8 cellular contexts compared by ENCODE assay signal in genomic region chr3:136900694-136901093, GRCh38. TPM values are rescaled to one million over a fixed set of nuclear protein-coding genes. Genes with fewer than 3 reads are reported as not detected.
DNase-seq lines count a peak whose midpoint lies in the region; ATAC-seq, FAIRE-seq and TF ChIP-seq lines count a peak whose summit lies in the region.
"Not testable (repeated sequence)": the region's sequence is repeated elsewhere in the genome, so short reads cannot be mapped to it uniquely, and the experiment has no call there.

No MANE protein-coding gene starts in this region.

- peak overlapping the region in 5 of 7 donors; percentile 15 to 53 (median 19) for H3K27ac Mint-ChIP-seq in CD14-positive monocyte
- peak overlapping the region; percentile 62 for H3K27ac Mint-ChIP-seq in activated B cell treated with CpG ODN at 0.5 μM for 24 hours
- H3K27ac Mint-ChIP-seq in memory B cell = peak overlapping the region; percentile 26
- peak overlapping the region; percentile 29 for H3K27ac Mint-ChIP-seq in stimulated activated naive CD8-positive, alpha-beta T cell treated with anti-CD3 and anti-CD28 coated beads, Interleukin-15, Interleukin-2, amounts not matched to agents 100 ng/mL and 50 ng/mL, for 24 hours

- ATAC-seq in activated B cell treated with CpG ODN at 0.5 μM for 24 hours (ENCODE audit: low read depth) = peak; percentile 25
- ATAC-seq in GM12878 = not testable (repeated sequence)
- peak; percentile 67 for ATAC-seq in memory B cell (ENCODE audit: low read depth)

- H3K9me3 Mint-ChIP-seq in CD14-positive monocyte = peaks cover 8 to 16% (median 13%) of the 10 kb centered on the region in 7 donors
- not testable (repeated sequence) for H3K9me3 Mint-ChIP-seq in activated B cell treated with CpG ODN at 0.5 μM for 24 hours, memory B cell
- H3K9me3 Mint-ChIP-seq in stimulated activated naive CD8-positive, alpha-beta T cell treated with anti-CD3 and anti-CD28 coated beads, Interleukin-15, Interleukin-2, amounts not matched to agents 100 ng/mL and 50 ng/mL, for 24 hours = peaks cover 16% of the 10 kb centered on the region

- not testable (repeated sequence) for H3K27me3 ChIP-seq in GM12878 (replicated peaks in 1 of 2; ENCODE audit: control insufficient read depth in 2 of 2, insufficient read depth in 2 of 2, low read length in 1 of 2)

- H3K4me3 Mint-ChIP-seq in CD14-positive monocyte (peak overlapping the region in 1 of 2 donors; percentile 39), activated B cell treated with CpG ODN at 0.5 μM for 24 hours (peak overlapping the region; percentile 39), memory B cell (peak overlapping the region; percentile 35)
- not testable (repeated sequence) for H3K4me3 Mint-ChIP-seq in stimulated activated naive CD8-positive, alpha-beta T cell treated with anti-CD3 and anti-CD28 coated beads, Interleukin-15, Interleukin-2, amounts not matched to agents 100 ng/mL and 50 ng/mL, for 24 hours

- not testable (repeated sequence) for H3K4me1 ChIP-seq in GM12878 (ENCODE audit: control insufficient read depth, insufficient read depth, low read length)

- POLR2A ChIA-PET in activated B cell treated with CpG ODN at 0.5 μM for 24 hours (lab: Charles Lee); GM12878 (lab: Charles Lee): not testable (repeated sequence)

- intact Hi-C loops in CD14-positive monocyte (cut with micrococcal nuclease); GM12878 (cut with micrococcal nuclease; ENCODE audit: unreplicated experiment): not testable (repeated sequence)
- intact Hi-C loops in activated B cell treated with CpG ODN at 0.5 μM for 24 hours (cut with micrococcal nuclease) = loop anchor here (1.0 to 5.0 kb wide), 3 partner anchors 8 to 38 kb away; partner anchors contain the start of gene NCK1

- in situ Hi-C loops in GM12878 (cut with MboI) = not testable (repeated sequence)

- TF ChIP-seq RAD21 in GM12878 (IDR thresholded peaks at IDR 0.05; ENCODE audit: insufficient read depth, low read depth, low read length) = not testable (repeated sequence)

- 13% methylated on average over 1 of the region's 1 CpG for WGBS in GM12878 (ENCODE audit: insufficient coverage, insufficient replicate concordance, low lambda C conversion rate, missing lambda C conversion rate)

- not testable (repeated sequence) for DNase-seq in CD14-positive monocyte (ENCODE audit: low spot score); GM12892 (ENCODE audit: insufficient read length); activated B cell treated with CpG ODN at 0.5 μM for 24 hours; GM12878 (ENCODE audit: low read depth, low spot score); memory B cell (ENCODE audit: low spot score in 2 of 2)
- DNase-seq in Kasumi-1 (lab: John Stamatoyannopoulos, UW) (peak; percentile 15 to 42), RPMI8226 (peak; percentile 57)

- SMC1A ChIA-PET in GM12878 (lab: Charles Lee; ENCODE audit: uncharacterized antibody, unreplicated experiment) = interaction anchor here (3.8 to 4.2 kb wide), 2 partner anchors 10 to 16 kb away, joined by 19 to 28 read pairs; no protein-coding TSS in a partner anchor

- H3K27ac ChIP-seq in GM12878 (ENCODE audit: control insufficient read depth, insufficient read depth) = not testable (repeated sequence)

- peaks cover 6 to 12% of the 10 kb centered on the region in 2 donors for H3K36me3 Mint-ChIP-seq in CD14-positive monocyte
- H3K36me3 Mint-ChIP-seq in activated B cell treated with CpG ODN at 0.5 μM for 24 hours (ENCODE audit: low read depth) = peaks cover 37% of the 10 kb centered on the region
- peaks cover 22% of the 10 kb centered on the region for H3K36me3 Mint-ChIP-seq in memory B cell
- peaks cover 53% of the 10 kb centered on the region for H3K36me3 Mint-ChIP-seq in stimulated activated naive CD8-positive, alpha-beta T cell treated with anti-CD3 and anti-CD28 coated beads, Interleukin-15, Interleukin-2, amounts not matched to agents 100 ng/mL and 50 ng/mL, for 24 hours (ENCODE audit: low read depth)

- TF ChIP-seq POLR2A in GM12892 (IDR thresholded peaks at IDR 0.05; ENCODE audit: low read depth, low read length); GM12878 (IDR thresholded peaks at IDR 0.05; ENCODE audit: low read depth, low read length): not testable (repeated sequence)

- peaks cover 64% of the 10 kb centered on the region for H3K79me2 ChIP-seq in GM12878 (ENCODE audit: control insufficient read depth, insufficient read depth, low read length)

- H3K9ac ChIP-seq in GM12878 (ENCODE audit: control insufficient read depth, insufficient read depth, low read length) = not testable (repeated sequence)

- H3K4me1 Mint-ChIP-seq in CD14-positive monocyte (peaks cover 44% of the 10 kb centered on the region), activated B cell treated with CpG ODN at 0.5 μM for 24 hours (peaks cover 65% of the 10 kb centered on the region), memory B cell (peaks cover 49% of the 10 kb centered on the region)
- H3K4me1 Mint-ChIP-seq in stimulated activated naive CD8-positive, alpha-beta T cell treated with anti-CD3 and anti-CD28 coated beads, Interleukin-15, Interleukin-2, amounts not matched to agents 100 ng/mL and 50 ng/mL, for 24 hours (ENCODE audit: low read depth) = peaks cover 64% of the 10 kb centered on the region

- FAIRE-seq in GM12892 (lab: Jason Lieb, UNC) (peak; percentile 85), GM12878 (lab: Jason Lieb, UNC) (peak; percentile 54)

- RAD21 ChIA-PET in GM12878 (lab: Charles Lee; ENCODE audit: unreplicated experiment) = not testable (repeated sequence)

- H3K27me3 Mint-ChIP-seq in CD14-positive monocyte (ENCODE audit: low read depth in 3 of 3); activated B cell treated with CpG ODN at 0.5 μM for 24 hours; memory B cell; stimulated activated naive CD8-positive, alpha-beta T cell treated with anti-CD3 and anti-CD28 coated beads, Interleukin-15, Interleukin-2, amounts not matched to agents 100 ng/mL and 50 ng/mL, for 24 hours: not testable (repeated sequence)

- not testable (repeated sequence) for H4K20me1 ChIP-seq in GM12878 (ENCODE audit: control insufficient read depth, insufficient read depth)

- not testable (repeated sequence) for TF ChIP-seq EP300 in GM12878 (IDR thresholded peaks at IDR 0.05; ENCODE audit: borderline replicate concordance in 1 of 2, control insufficient read depth in 1 of 2, low read depth in 2 of 2, low read length in 2 of 2)

- CTCF ChIA-PET in activated B cell treated with CpG ODN at 0.5 μM for 24 hours (lab: Charles Lee) = not testable (repeated sequence)
- CTCF ChIA-PET in GM12878 (lab: Yijun Ruan, JAX) = interaction anchor here (1.0 to 1.6 kb wide), 2 partner anchors 17 to 42 kb away, joined by 3 to 4 read pairs; no protein-coding TSS in a partner anchor

- H3K9me3 ChIP-seq in GM12878 (replicated peaks; ENCODE audit: control insufficient read depth, insufficient read depth, low read length) = peaks cover 26% of the 10 kb centered on the region

- not testable (repeated sequence) for H2AFZ ChIP-seq in GM12878 (ENCODE audit: control insufficient read depth, low read depth, low read length)

- H3K4me3 ChIP-seq in GM12878 = not testable (repeated sequence)

- BruUV-seq in GM12878 (replicated peaks; lab: Mats Ljungman, UMichigan) = not testable (repeated sequence)

- not testable (repeated sequence) for H3K36me3 ChIP-seq in GM12878 (ENCODE audit: control insufficient read depth in 2 of 2, insufficient read depth in 2 of 2, low read length in 1 of 2)

- H3K4me2 ChIP-seq in GM12878 (ENCODE audit: control insufficient read depth, insufficient read depth) = not testable (repeated sequence)

- not testable (repeated sequence) for TF ChIP-seq CTCF in CD14-positive monocyte (IDR thresholded peaks at IDR 0.05); activated B cell treated with CpG ODN at 0.5 μM for 24 hours (IDR thresholded peaks at IDR 0.05); GM12878 (IDR thresholded peaks at IDR 0.05 in 2 of 3, conservative IDR thresholded peaks at IDR 0.05 in 1 of 3; ENCODE audit: control insufficient read depth in 2 of 3, extremely low read depth in 1 of 3, insufficient read depth in 1 of 3, low read depth in 3 of 3, low read length in 3 of 3)

RNA-seq across cellular contexts. Expression of gene NCK1, which starts 38.7 kb away (rescaled TPM):
- polyA plus RNA-seq in CD14-positive monocyte (10 to 100 TPM; 22.8 to 28.8 TPM), GM12878 (2011; rRNA removed) (33.4 and 54.9 TPM in 2 replicates), GM12878 (2014; fragmentation: Illumina TruSeq; extraction: Trizol) (28.3 and 39.8 TPM in 2 replicates), GM12878 (2014; fragmentation: Nextera tagmentation; extraction: Ambion mirVana) (10 to 100 TPM; 18.5 to 20.4 TPM), GM12878 (2014; rRNA removed) (14.5 and 19.5 TPM in 2 replicates), GM12878 (2016; fragmentation: Nextera tagmentation; extraction: Ambion mirVana) (10 to 100 TPM; 28.3 to 29.5 TPM)
- polyA plus RNA-seq in GM12892 (2012; ENCODE audit: missing spikeins) = 18.2 TPM
- total RNA-seq in activated B cell treated with CpG ODN at 0.5 μM for 24 hours (29.7 and 30.8 TPM in 2 replicates), GM12878 (2014; rRNA removed) (15.6 and 20.9 TPM in 2 replicates), GM12878 (2014; rRNA removed; fragmentation: Illumina TruSeq; extraction: Trizol) (22.6 and 22.8 TPM in 2 replicates), GM12878 (2021) (23.5 and 27.4 TPM in 2 replicates)
- 60.3 and 61.6 TPM in 2 replicates for total RNA-seq in GM12878 (2013; cell fraction: nucleolus; rRNA removed)
- 10.4 TPM for polyA plus RNA-seq in GM12878 (2011; ENCODE audit: low read depth)
- 10.3 and 14.7 TPM in 2 replicates for polyA plus RNA-seq in GM12878 (2011; cell fraction: cytosol; rRNA removed)
- 16.4 and 22.3 TPM in 2 replicates for polyA plus RNA-seq in GM12878 (2011; cell fraction: nucleus; rRNA removed)
- polyA plus RNA-seq in GM12878 (2012) = 10.8 and 18.4 TPM in 2 replicates
- 24.9 and 49.7 TPM in 2 replicates for polyA minus RNA-seq in GM12878 (2011; rRNA and poly(A)+ RNA removed)
- 14.2 and 16.4 TPM in 2 replicates for polyA minus RNA-seq in GM12878 (2011; cell fraction: cytosol; rRNA and poly(A)+ RNA removed)
- 26.2 and 31.4 TPM in 2 replicates for polyA minus RNA-seq in GM12878 (2011; cell fraction: nucleus; rRNA and poly(A)+ RNA removed)

RNA-seq across cellular contexts. Expression of gene IL20RB, which starts 57.1 kb away (rescaled TPM):
- under 1 TPM in 1 of 2 donors, not detected in 1; 0.16 TPM for polyA plus RNA-seq in CD14-positive monocyte
- polyA plus RNA-seq in GM12892 (2012; ENCODE audit: missing spikeins) = 0.95 TPM
- total RNA-seq in activated B cell treated with CpG ODN at 0.5 μM for 24 hours = 0.98 and 1.5 TPM in 2 replicates
- total RNA-seq in GM12878 (2013; cell fraction: nucleolus; rRNA removed) = 1.5 and 2.0 TPM in 2 replicates
- total RNA-seq in GM12878 (2014; rRNA removed) = 1.1 and 1.3 TPM in 2 replicates
- total RNA-seq in GM12878 (2014; rRNA removed; fragmentation: Illumina TruSeq; extraction: Trizol) = 0.60 and 0.94 TPM in 2 replicates
- total RNA-seq in GM12878 (2021) = 0.58 and 0.97 TPM in 2 replicates
- polyA plus RNA-seq in GM12878 (2011; ENCODE audit: low read depth) = 0.17 TPM
- 0.45 and 0.52 TPM in 2 replicates for polyA plus RNA-seq in GM12878 (2011; rRNA removed)
- polyA plus RNA-seq in GM12878 (2011; cell fraction: cytosol; rRNA removed) = 0.28 and 0.57 TPM in 2 replicates
- polyA plus RNA-seq in GM12878 (2011; cell fraction: nucleus; rRNA removed) = 1.3 and 1.4 TPM in 2 replicates
- polyA plus RNA-seq in GM12878 (2012) = 0.24 and 0.55 TPM in 2 replicates
- polyA plus RNA-seq in GM12878 (2014; fragmentation: Illumina TruSeq; extraction: Trizol) = 0.46 and 0.79 TPM in 2 replicates
- polyA plus RNA-seq in GM12878 (2014; fragmentation: Nextera tagmentation; extraction: Ambion mirVana) = under 1 TPM; 0.39 to 0.57 TPM
- 0.52 and 0.96 TPM in 2 replicates for polyA plus RNA-seq in GM12878 (2014; rRNA removed)
- polyA plus RNA-seq in GM12878 (2016; fragmentation: Nextera tagmentation; extraction: Ambion mirVana) = under 1 TPM; 0.21 to 0.31 TPM
- polyA minus RNA-seq in GM12878 (2011; rRNA and poly(A)+ RNA removed) = 0.72 and 1.5 TPM in 2 replicates
- 1.3 and 2.0 TPM in 2 replicates for polyA minus RNA-seq in GM12878 (2011; cell fraction: cytosol; rRNA and poly(A)+ RNA removed)
- 0.60 and 2.1 TPM in 2 replicates for polyA minus RNA-seq in GM12878 (2011; cell fraction: nucleus; rRNA and poly(A)+ RNA removed)
